In the genomic region with DNA sequence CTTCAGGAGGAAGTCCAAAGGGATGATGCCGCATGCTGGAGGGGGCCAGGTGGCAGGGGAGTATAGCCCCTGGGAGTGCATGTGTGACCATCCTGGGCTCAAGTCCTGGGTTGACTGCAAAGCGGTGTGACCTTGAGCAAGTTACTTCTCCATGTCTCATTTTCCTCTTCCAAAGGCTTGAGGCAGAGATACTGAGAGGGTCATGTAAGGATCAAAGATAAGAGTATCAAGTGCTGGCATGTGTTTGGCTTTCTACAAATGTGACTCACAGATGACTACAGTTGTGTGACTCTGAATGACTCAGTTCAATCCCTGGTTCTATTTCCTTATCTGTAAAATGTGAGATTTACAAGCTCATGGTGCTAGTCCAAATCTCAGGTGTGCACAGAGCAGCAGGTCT, we compare ENCODE assay signal across 1 cellular context.
TF ChIP-seq lines count a peak whose summit lies in the region.

No MANE protein-coding gene starts in this region.

TF ChIP-seq in SK-N-SH treated with all-trans-retinoic acid at 6 μM for 48 hours, 23 proteins besides CTCF, POLR2A, EP300 and RAD21 (continued from another document):
- TF ChIP-seq, protein P1, sequence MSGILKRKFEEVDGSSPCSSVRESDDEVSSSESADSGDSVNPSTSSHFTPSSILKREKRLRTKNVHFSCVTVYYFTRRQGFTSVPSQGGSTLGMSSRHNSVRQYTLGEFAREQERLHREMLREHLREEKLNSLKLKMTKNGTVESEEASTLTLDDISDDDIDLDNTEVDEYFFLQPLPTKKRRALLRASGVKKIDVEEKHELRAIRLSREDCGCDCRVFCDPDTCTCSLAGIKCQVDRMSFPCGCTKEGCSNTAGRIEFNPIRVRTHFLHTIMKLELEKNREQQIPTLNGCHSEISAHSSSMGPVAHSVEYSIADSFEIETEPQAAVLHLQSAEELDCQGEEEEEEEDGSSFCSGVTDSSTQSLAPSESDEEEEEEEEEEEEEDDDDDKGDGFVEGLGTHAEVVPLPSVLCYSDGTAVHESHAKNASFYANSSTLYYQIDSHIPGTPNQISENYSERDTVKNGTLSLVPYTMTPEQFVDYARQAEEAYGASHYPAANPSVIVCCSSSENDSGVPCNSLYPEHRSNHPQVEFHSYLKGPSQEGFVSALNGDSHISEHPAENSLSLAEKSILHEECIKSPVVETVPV (CRISPR knock-in tag; IDR thresholded peaks at IDR 0.05), result no peak
- no peak for TF ChIP-seq BACH2 (CRISPR knock-in tag; IDR thresholded peaks at IDR 0.05; ENCODE audit: borderline replicate concordance)
- TF ChIP-seq ZFP3 (CRISPR knock-in tag; IDR thresholded peaks at IDR 0.05), result no peak
- no peak for TF ChIP-seq ZC3H10 (CRISPR knock-in tag; IDR thresholded peaks at IDR 0.05)
- no peak for TF ChIP-seq ESRRG (CRISPR knock-in tag; IDR thresholded peaks at IDR 0.05)
- no peak for TF ChIP-seq ISL1 (CRISPR knock-in tag; IDR thresholded peaks at IDR 0.05)
- no peak for TF ChIP-seq ZNF8 (CRISPR knock-in tag; IDR thresholded peaks at IDR 0.05)
- no peak for TF ChIP-seq ZNF70 (CRISPR knock-in tag; IDR thresholded peaks at IDR 0.05)
- TF ChIP-seq TOX (CRISPR knock-in tag; IDR thresholded peaks at IDR 0.05; ENCODE audit: borderline replicate concordance), result no peak
- no peak for TF ChIP-seq CSDC2 (CRISPR knock-in tag; IDR thresholded peaks at IDR 0.05)
- no peak for TF ChIP-seq OSR1 (CRISPR knock-in tag; IDR thresholded peaks at IDR 0.05)
